Comparison of ENCODE assay signal across 8 cellular contexts in the genomic region with DNA sequence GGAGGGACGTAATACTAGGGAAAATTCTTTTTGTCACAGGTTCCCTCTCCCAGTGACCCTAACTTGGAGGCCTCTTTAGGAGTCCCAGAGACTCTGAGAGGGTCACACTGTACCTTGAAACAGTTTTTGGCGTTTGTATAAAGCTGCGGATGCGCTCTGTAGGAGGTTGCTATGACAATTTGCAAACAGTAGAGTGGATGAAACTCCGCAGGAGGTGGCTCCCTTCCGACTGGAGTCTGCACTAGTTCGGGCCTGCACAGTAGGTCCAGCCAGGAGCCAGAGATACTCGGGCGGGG. TPM values are rescaled to one million over a fixed set of nuclear protein-coding genes. Genes with fewer than 3 reads are reported as not detected.
DNase-seq lines count a peak whose midpoint lies in the region; ATAC-seq, FAIRE-seq and TF ChIP-seq lines count a peak whose summit lies in the region.

No MANE protein-coding gene starts in this region.

- WGBS in HUES64 = 57% methylated on average over 9 of the region's 9 CpGs

- TF ChIP-seq CTCF in CD14-positive monocyte (IDR thresholded peaks at IDR 0.05) (no peak), colonic mucosa (IDR thresholded peaks at IDR 0.05) (no peak), tibial artery (IDR thresholded peaks at IDR 0.05) (no peak), D721Med (IDR thresholded peaks at IDR 0.05; ENCODE audit: insufficient read depth, missing control alignments) (no peak)

- peaks cover 0 to 2% (median 0%) of the 10 kb centered on the region in 7 donors for H3K9me3 Mint-ChIP-seq in CD14-positive monocyte
- H3K9me3 Mint-ChIP-seq in naive thymus-derived CD8-positive, alpha-beta T cell = peaks cover 0 to 1% (median 0%) of the 10 kb centered on the region in 9 donors

- peaks cover 4 to 9% of the 10 kb centered on the region in 2 donors for H3K36me3 Mint-ChIP-seq in CD14-positive monocyte
- H3K36me3 Mint-ChIP-seq in naive thymus-derived CD8-positive, alpha-beta T cell = peaks cover 16 to 21% (median 18%) of the 10 kb centered on the region in 3 donors

- POLR2A ChIA-PET in naive thymus-derived CD8-positive, alpha-beta T cell (lab: Charles Lee) = interaction anchor here (1.5 to 15.2 kb wide), 11 partner anchors 12 to 378 kb away, joined by 4 to 352 read pairs (median 20); partner anchors contain the start of gene CAND1

- no peak for FAIRE-seq in frontal cortex (lab: Jason Lieb, UNC)
- no peak for FAIRE-seq in D721Med (lab: Jason Lieb, UNC)

- H3K27me3 ChIP-seq in HUES64 (ENCODE audit: insufficient read depth, low read length) (peaks cover 4% of the 10 kb centered on the region; the same call in 1 of the 2 replicates), colonic mucosa (no peaks in the 10 kb centered on the region), tibial artery (no peaks in the 10 kb centered on the region)

- H3K4me3 Mint-ChIP-seq in CD14-positive monocyte = peak overlapping the region; percentile 93 to 95
- peak overlapping the region; percentile 88 to 97 (median 94) for H3K4me3 Mint-ChIP-seq in naive thymus-derived CD8-positive, alpha-beta T cell

- peaks cover 14% of the 10 kb centered on the region for H3K4me1 ChIP-seq in HUES64 (ENCODE audit: insufficient read depth, low read length)
- no peaks in the 10 kb centered on the region for H3K4me1 ChIP-seq in colonic mucosa
- H3K4me1 ChIP-seq in tibial artery = peaks cover 0 to 19% (median 12%) of the 10 kb centered on the region in 4 donors

- no peak for DNase-seq in CD14-positive monocyte (ENCODE audit: low spot score)
- no peak for DNase-seq in colonic mucosa
- DNase-seq in naive thymus-derived CD8-positive, alpha-beta T cell = no peak
- DNase-seq in tibial artery = no peak
- no peak for DNase-seq in frontal cortex (ENCODE audit: low spot score in 2 of 2)
- no peak for DNase-seq in D721Med (ENCODE audit: insufficient read length, low spot score)

- H3K4me1 Mint-ChIP-seq in CD14-positive monocyte = peaks cover 26% of the 10 kb centered on the region
- peaks cover 25 to 45% (median 31%) of the 10 kb centered on the region in 4 donors for H3K4me1 Mint-ChIP-seq in naive thymus-derived CD8-positive, alpha-beta T cell

- H3K9me3 ChIP-seq in HUES64 (ENCODE audit: insufficient read depth, low read depth, low read length) (no peaks in the 10 kb centered on the region), colonic mucosa (no peaks in the 10 kb centered on the region), tibial artery (no peaks in the 10 kb centered on the region)

- intact Hi-C loops in CD14-positive monocyte (cut with micrococcal nuclease) (no loop called here), colonic mucosa (cut with DNase I) (loop anchor here (10.0 kb wide), 1 partner anchor 202 kb away; no protein-coding TSS in a partner anchor), tibial artery (cut with DNase I; ENCODE audit: low total_unique reads) (loop anchor here (5.0 to 10.0 kb wide), 2 partner anchors 202 to 295 kb away; no protein-coding TSS in a partner anchor)

- H3K27me3 Mint-ChIP-seq in CD14-positive monocyte (ENCODE audit: low read depth in 3 of 3) = peaks cover 10 to 23% (median 13%) of the 10 kb centered on the region in 3 donors
- no peaks in the 10 kb centered on the region for H3K27me3 Mint-ChIP-seq in naive thymus-derived CD8-positive, alpha-beta T cell

- no peak overlapping the region for H3K27ac ChIP-seq in HUES64 (ENCODE audit: low read depth, low read length)
- H3K27ac ChIP-seq in colonic mucosa = peak overlapping the region; percentile 99
- H3K27ac ChIP-seq in tibial artery = peak overlapping the region in 1 of 2 donors; percentile 96

- H3K4me3 ChIP-seq in HUES64 (ENCODE audit: low read length) (peak overlapping the region; percentile 68), colonic mucosa (no peak overlapping the region), tibial artery (no peak overlapping the region)

- peak overlapping the region in 1 of 7 donors; percentile 3 for H3K27ac Mint-ChIP-seq in CD14-positive monocyte
- peak overlapping the region; percentile 91 to 99 (median 94) for H3K27ac Mint-ChIP-seq in naive thymus-derived CD8-positive, alpha-beta T cell

- peaks cover 10% of the 10 kb centered on the region; the same call in 1 of the 2 replicates for H3K36me3 ChIP-seq in HUES64 (ENCODE audit: insufficient read depth, low read length)
- H3K36me3 ChIP-seq in colonic mucosa = no peaks in the 10 kb centered on the region
- H3K36me3 ChIP-seq in tibial artery = no peaks in the 10 kb centered on the region

- H3K9ac ChIP-seq in HUES64 (ENCODE audit: low read depth, low read length) = no peak overlapping the region
- peak overlapping the region; percentile 91 to 96 for H3K9ac ChIP-seq in colonic mucosa (ENCODE audit: low read depth in 2 of 2, low read length in 2 of 2)

- ATAC-seq in naive thymus-derived CD8-positive, alpha-beta T cell = peak; percentile 1 to 27
- ATAC-seq in GM21381 (IDR thresholded peaks at IDR 0.05; ENCODE audit: unreplicated experiment) = no peak

RNA-seq across cellular contexts. Expression of gene DYRK2, which starts 1.3 kb away (rescaled TPM):
- 1 to 10 TPM; 7.5 to 9.7 TPM for polyA plus RNA-seq in CD14-positive monocyte
- 21.2 TPM for polyA plus RNA-seq in HUES64 (2013, experiment 1 of 2)
- 24.3 TPM for polyA plus RNA-seq in HUES64 (2013, experiment 2 of 2)
- total RNA-seq in colonic mucosa (100 to 1,000 TPM in 1 of 2 donors, 10 to 100 TPM in 1; 66.0 to 112 TPM), frontal cortex (88.5 TPM)
- total RNA-seq in naive thymus-derived CD8-positive, alpha-beta T cell = 100 to 1,000 TPM; 189 to 206 TPM
- 10 to 100 TPM; 47.7 to 94.7 (median 62.4) TPM for polyA plus RNA-seq in naive thymus-derived CD8-positive, alpha-beta T cell

Comparison
In these comparisons a context has a peak if more than half of its experiments do, and no peak if none do; other contexts are left out.
1. intact Hi-C loops: an anchor here in colonic mucosa (10.0 kb wide) and tibial artery (5.0 to 10.0 kb wide); none called in CD14-positive monocyte.